ENCODE assay signal across 9 cellular contexts in genomic region chr2:39665811-39666488, GRCh38. TPM values are rescaled to one million over a fixed set of nuclear protein-coding genes. Genes with fewer than 3 reads are reported as not detected.
DNase-seq lines count a peak whose midpoint lies in the region; ATAC-seq and TF ChIP-seq lines count a peak whose summit lies in the region.
"Had no signal": no experiment of that assay in that cellular context is flagged by ENCODE, and none has a peak within 500 bp of the region (broad histone marks: within the 10 kb centered on the region; RNA-seq: fewer than 3 reads in every experiment).

TMEM178A (plus strand) TSS chr2:39665917; CDS start chr2:39665975, 58 bp downstream.

- H3K27ac ChIP-seq in colonic mucosa = no peak within 1 kb of the TSS
- no peak within 1 kb of the TSS for H3K27ac ChIP-seq in upper lobe of right lung
- H3K27ac ChIP-seq: KMS-11 had no signal

- TF ChIP-seq CTCF in colonic mucosa (IDR thresholded peaks at IDR 0.05) = no peak
- no peak for TF ChIP-seq CTCF in upper lobe of right lung (IDR thresholded peaks at IDR 0.05)

- H3K27ac Mint-ChIP-seq in memory B cell = no peak within 1 kb of the TSS

- in situ Hi-C loops in KBM-7 (cut with MboI; ENCODE audit: low pct_unique_long_range_greater_than_20kb, low sequenced_read_pairs) = no loop called here

- no peak for TF ChIP-seq RAD21 in Ishikawa (IDR thresholded peaks at IDR 0.05; ENCODE audit: low read depth)

- H3K36me3 ChIP-seq in colonic mucosa (no peaks in the 10 kb centered on the region), upper lobe of right lung (no peaks in the 10 kb centered on the region)

- H3K9me3 ChIP-seq in colonic mucosa = no peaks in the 10 kb centered on the region
- H3K9me3 ChIP-seq in upper lobe of right lung = no peaks in the 10 kb centered on the region

- H3K27me3 ChIP-seq in colonic mucosa (peaks cover 36% of the 10 kb centered on the region), upper lobe of right lung (peaks cover 13% of the 10 kb centered on the region)

- H3K4me1 Mint-ChIP-seq in memory B cell = peaks cover 11% of the 10 kb centered on the region

- intact Hi-C loops in colonic mucosa (cut with DNase I) (no loop called here), upper lobe of right lung (cut with DNase I) (no loop called here)

- DNase-seq in Daoy (ENCODE audit: low read depth) (peak; percentile 35), colonic mucosa (no peak), memory B cell (ENCODE audit: low spot score in 2 of 2) (peak in 1 of 2 donors; percentile 22), upper lobe of right lung (no peak), KBM-7 (no peak)

- H3K36me3 Mint-ChIP-seq in memory B cell = peaks cover 2% of the 10 kb centered on the region

- no peak for TF ChIP-seq EP300 in Ishikawa (IDR thresholded peaks at IDR 0.05; ENCODE audit: borderline replicate concordance)

- no peak within 1 kb of the TSS for H3K9ac ChIP-seq in colonic mucosa (ENCODE audit: low read depth in 2 of 2, low read length in 2 of 2)
- H3K9ac ChIP-seq: KMS-11 had no signal

- H3K9me3 Mint-ChIP-seq in memory B cell = no peaks in the 10 kb centered on the region

- peaks cover 23% of the 10 kb centered on the region for H3K27me3 Mint-ChIP-seq in memory B cell

- H3K4me3 ChIP-seq in colonic mucosa (peak within 1 kb of the TSS; percentile 33), upper lobe of right lung (peak within 1 kb of the TSS; percentile 51)

- ATAC-seq in memory B cell (ENCODE audit: low read depth) = peak; percentile 35
- ATAC-seq in upper lobe of right lung = peak; percentile 54
- ATAC-seq in GM19397 (IDR thresholded peaks at IDR 0.05; ENCODE audit: unreplicated experiment) = no peak
- no peak for ATAC-seq in GM19023 (IDR thresholded peaks at IDR 0.05; ENCODE audit: unreplicated experiment)

- H3K4me1 ChIP-seq in colonic mucosa (no peaks in the 10 kb centered on the region), upper lobe of right lung (peaks cover 7% of the 10 kb centered on the region)

- H3K4me3 Mint-ChIP-seq in memory B cell = peak within 1 kb of the TSS; percentile 82

TF ChIP-seq in Ishikawa, 13 proteins besides CTCF, POLR2A, EP300 and RAD21:
- TF ChIP-seq CREB1 (IDR thresholded peaks at IDR 0.05; ENCODE audit: low read depth) (no peak), TCF12 (IDR thresholded peaks at IDR 0.05; ENCODE audit: low read depth) (no peak), CEBPB (IDR thresholded peaks at IDR 0.05) (no peak), USF1 (IDR thresholded peaks at IDR 0.05) (no peak), MAX (IDR thresholded peaks at IDR 0.05) (peak; percentile 9; the same call in 1 of the 2 replicates), ZBTB7A (IDR thresholded peaks at IDR 0.05; ENCODE audit: low read depth) (no peak; the same call in 1 of the 2 replicates), EGR1 (IDR thresholded peaks at IDR 0.05) (no peak)

RNA-seq across cellular contexts. Expression of gene TMEM178A, which starts in this region (rescaled TPM):
- 1.3 and 1.4 TPM in 2 replicates for total RNA-seq in Daoy (2014; rRNA removed; shearing (Covaris generic))
- total RNA-seq in colonic mucosa (1 to 10 TPM in 1 of 2 donors, under 1 TPM in 1; 0.49 to 1.0 TPM), upper lobe of right lung (9.5 TPM)

Comparison
In these comparisons a context has a peak if more than half of its experiments do, and no peak if none do; other contexts are left out.
1. ATAC-seq: peak in memory B cell (single experiment) and upper lobe of right lung (single experiment); none in GM19397 (single experiment) and GM19023 (single experiment).